ENCODE assay signal across 35 cellular contexts in the genomic region with DNA sequence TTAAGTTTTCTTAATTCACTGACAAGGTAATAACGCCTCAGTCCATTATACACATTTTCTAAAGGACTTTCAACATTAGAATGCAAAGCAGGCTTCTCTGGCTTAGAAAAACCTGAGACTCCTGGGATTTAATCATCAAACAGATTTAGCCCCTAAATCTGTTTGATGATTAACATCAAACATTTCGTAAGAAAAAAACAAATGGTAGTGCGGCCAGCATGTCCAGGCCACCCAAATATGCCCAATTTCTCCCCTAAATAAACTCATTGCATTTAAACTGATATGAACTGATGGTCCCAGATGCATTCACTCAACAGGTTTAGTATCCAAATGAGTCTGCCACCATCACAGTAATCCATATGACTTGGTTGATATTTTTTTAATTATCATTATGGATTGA. TPM values are rescaled to one million over a fixed set of nuclear protein-coding genes. Genes with fewer than 3 reads are reported as not detected.
"Had no signal": no experiment of that assay in that cellular context is flagged by ENCODE, and none has a peak within 500 bp of the region (broad histone marks: within the 10 kb centered on the region; RNA-seq: fewer than 3 reads in every experiment).

No MANE protein-coding gene starts in this region.

- DNase-seq: Karpas-422, Kasumi-1, MG63, MM.1S, MV-4-11, NCI-H1048, NCI-H1092, NCI-H1092 treated with DMSO at 0.1 percent for 48 hours, NCI-H1105, NCI-H1105 treated with DMSO at 0.1 percent for 48 hours, NCI-H1417, NCI-H1417 treated with DMSO at 0.1 percent for 48 hours, NCI-H1436, NCI-H1436 treated with DMSO at 0.1 percent for 48 hours, NCI-H146, NCI-H1694, NCI-H1694 treated with DMSO at 0.1 percent for 48 hours, NCI-H187, NCI-H187 treated with DMSO at 0.1 percent for 48 hours, NCI-H1930, NCI-H2029, NCI-H2029 treated with DMSO at 0.1 percent for 48 hours, NCI-H2081, NCI-H2081 treated with DMSO at 0.1 percent for 48 hours, NCI-H2107, NCI-H2227 treated with DMSO at 0.1 percent for 48 hours, NCI-H226, NCI-H345, NCI-H446, NCI-H446 treated with DMSO at 0.1 percent for 48 hours, NCI-H510A had no signal

- H3K36me3 ChIP-seq: MG63 had no signal

- H3K4me3 ChIP-seq: MG63 had no signal

- H3K27ac ChIP-seq: KMS-11 had no signal

- H3K9me3 ChIP-seq: MG63 had no signal

- H3K4me2 ChIP-seq: KMS-11 had no signal

- H3K27me3 ChIP-seq: MG63 had no signal

- H3K9ac ChIP-seq: KMS-11 had no signal

RNA-seq across cellular contexts. Expression of a gene that starts 6.2 kb away (rescaled TPM):
- total RNA-seq: LHCN-M2, MCF 10A had no signal

RNA-seq across cellular contexts. Expression of a gene that starts 24.6 kb away (rescaled TPM):
- total RNA-seq: LHCN-M2, M059J, MCF 10A had no signal

RNA-seq across cellular contexts. Expression of a gene that starts 47.2 kb away (rescaled TPM):
- total RNA-seq: MCF 10A had no signal
